Comparison of ENCODE assay signal across 22 cellular contexts in the genomic region with DNA sequence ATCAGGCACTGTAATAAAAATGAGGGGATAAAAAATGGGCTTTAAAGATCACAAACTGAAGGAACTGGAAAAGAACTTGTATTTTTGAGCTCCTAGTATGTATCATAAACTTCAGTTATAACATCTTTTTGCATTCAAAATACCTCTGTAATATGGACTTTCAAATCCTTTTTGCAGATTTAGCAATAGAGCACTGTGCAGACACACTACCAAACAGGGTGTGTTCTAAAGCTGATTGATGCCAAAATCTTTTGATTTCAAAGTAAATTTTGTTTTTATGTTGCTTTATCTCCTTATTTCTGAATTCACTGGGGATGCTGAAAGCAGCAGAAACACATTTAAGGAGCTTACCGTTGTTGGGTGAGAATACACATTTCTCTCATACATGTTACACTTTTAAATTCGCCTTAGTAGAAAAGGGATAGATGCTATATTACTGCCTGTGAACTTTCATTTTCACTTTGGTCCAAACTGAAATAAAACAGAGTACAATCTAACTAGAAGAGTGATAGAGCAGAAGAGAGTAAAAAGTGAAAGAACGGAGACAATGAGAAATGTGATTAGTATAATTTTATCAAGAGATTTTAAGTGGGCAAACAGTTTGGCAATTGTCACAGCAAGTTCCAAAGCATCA.
A peak's percentile ranks its signal among the peaks of the same experiment; 100 is the strongest.
DNase-seq lines count a peak whose midpoint lies in the region; ATAC-seq and TF ChIP-seq lines count a peak whose summit lies in the region.
"Had no signal": no experiment of that assay in that cellular context is flagged by ENCODE, and none has a peak within 500 bp of the region (broad histone marks: within the 10 kb centered on the region; RNA-seq: fewer than 3 reads in every experiment).

No MANE protein-coding gene starts in this region.

- no peak for TF ChIP-seq EP300 in esophagus muscularis mucosa (IDR thresholded peaks at IDR 0.05)

- DNase-seq in A172 (ENCODE audit: low spot score) = peak; percentile 4
- DNase-seq in MM.1S = peak; percentile 39
- DNase-seq in esophagus muscularis mucosa (ENCODE audit: extremely low spot score) = no peak
- DNase-seq in activated CD8-positive, alpha-beta memory T cell treated with anti-CD3 and anti-CD28 coated beads, Interleukin-2, amount 10 ng/mL, durations not matched to agents 7 days and 5 days = no peak
- no peak for DNase-seq in NCI-H226
- DNase-seq in cardiac septum (ENCODE audit: low spot score) = no peak
- DNase-seq: activated CD4-positive, CD25-positive, alpha-beta regulatory T cell treated with anti-CD3 and anti-CD28 coated beads, Interleukin-2, amount 50 U/mL, for 72 hours; CD4-positive, CD25-positive, alpha-beta regulatory T cell; gastrocnemius medialis; NCI-H1436 treated with DMSO at 0.1 percent for 48 hours; NCI-H2171 treated with DMSO at 0.1 percent for 48 hours; stimulated activated CD4-positive, alpha-beta T cell treated with anti-CD3 and anti-CD28 coated beads, Interleukin-4, amount 100 ng/mL, for 24 hours; T1000; uterus had no signal

- no peaks in the 10 kb centered on the region for H3K9me2 ChIP-seq in MM.1S (replicated peaks; ENCODE audit: insufficient read depth, low read length)

- H3K27ac ChIP-seq in MM.1S (ENCODE audit: low read length) (no peak overlapping the region), esophagus muscularis mucosa (replicated peaks in 1 of 4) (no peak overlapping the region)
- H3K27ac ChIP-seq: gastrocnemius medialis, uterus had no signal

- H3K4me1 Mint-ChIP-seq in activated CD8-positive, alpha-beta memory T cell treated with anti-CD3 and anti-CD28 coated beads, Interleukin-2, amount 10 ng/mL, durations not matched to agents 7 days and 5 days = no peaks in the 10 kb centered on the region
- H3K4me1 Mint-ChIP-seq: activated T-helper 17 cell treated with anti-CD3 and anti-CD28 coated beads, Interleukin-2, amount 50 U/mL, for 72 hours; CD4-positive, CD25-positive, alpha-beta regulatory T cell; mesothelial cell of epicardium; nephron had no signal

- no peaks in the 10 kb centered on the region for H3K9me3 ChIP-seq in MM.1S (replicated peaks; ENCODE audit: insufficient read depth, low read length)
- H3K9me3 ChIP-seq in esophagus muscularis mucosa = no peaks in the 10 kb centered on the region
- H3K9me3 ChIP-seq: gastrocnemius medialis, uterus had no signal

- peak overlapping the region; percentile 34 for H2AFZ ChIP-seq in MM.1S (ENCODE audit: low read length)

- H3K27ac Mint-ChIP-seq in activated CD8-positive, alpha-beta memory T cell treated with anti-CD3 and anti-CD28 coated beads, Interleukin-2, amount 10 ng/mL, durations not matched to agents 7 days and 5 days = no peak overlapping the region
- H3K27ac Mint-ChIP-seq: activated T-helper 17 cell treated with anti-CD3 and anti-CD28 coated beads, Interleukin-2, amount 50 U/mL, for 72 hours; brain; CD4-positive, CD25-positive, alpha-beta regulatory T cell; dendritic cell treated with granulocyte-macrophage colony-stimulating factor and Interleukin-4, amounts not matched to agents 40 ng/mL and 50 ng/mL, for 4 days; mesothelial cell of epicardium; nephron had no signal

- no peaks in the 10 kb centered on the region for H3K9me3 Mint-ChIP-seq in activated CD8-positive, alpha-beta memory T cell treated with anti-CD3 and anti-CD28 coated beads, Interleukin-2, amount 10 ng/mL, durations not matched to agents 7 days and 5 days (ENCODE audit: low read depth)
- H3K9me3 Mint-ChIP-seq: brain; dendritic cell treated with granulocyte-macrophage colony-stimulating factor and Interleukin-4, amounts not matched to agents 40 ng/mL and 50 ng/mL, for 4 days; mesothelial cell of epicardium; nephron had no signal

- intact Hi-C loops in esophagus muscularis mucosa (cut with DNase I) = no loop called here
- intact Hi-C loops in cardiac septum (cut with DNase I) = no loop called here

- peak overlapping the region; percentile 40 for H3K4me2 ChIP-seq in MM.1S (ENCODE audit: low read depth, low read length)

- no peak overlapping the region for H3K4me3 Mint-ChIP-seq in activated CD8-positive, alpha-beta memory T cell treated with anti-CD3 and anti-CD28 coated beads, Interleukin-2, amount 10 ng/mL, durations not matched to agents 7 days and 5 days
- H3K4me3 Mint-ChIP-seq: activated T-helper 17 cell treated with anti-CD3 and anti-CD28 coated beads, Interleukin-2, amount 50 U/mL, for 72 hours; brain; CD4-positive, CD25-positive, alpha-beta regulatory T cell; dendritic cell treated with granulocyte-macrophage colony-stimulating factor and Interleukin-4, amounts not matched to agents 40 ng/mL and 50 ng/mL, for 4 days; mesothelial cell of epicardium; nephron had no signal

- H3K36me3 ChIP-seq in MM.1S (replicated peaks; ENCODE audit: insufficient read depth, low read length) (no peaks in the 10 kb centered on the region), esophagus muscularis mucosa (no peaks in the 10 kb centered on the region)
- H3K36me3 ChIP-seq: gastrocnemius medialis, uterus had no signal

- no peaks in the 10 kb centered on the region for H4K20me1 ChIP-seq in MM.1S (ENCODE audit: insufficient read depth, low read length)

- CTCF ChIA-PET in activated CD8-positive, alpha-beta memory T cell treated with anti-CD3 and anti-CD28 coated beads, Interleukin-2, amount 10 ng/mL, durations not matched to agents 7 days and 5 days (lab: Charles Lee) = no interaction called here

- H3K27me3 ChIP-seq in MM.1S (replicated peaks; ENCODE audit: insufficient read depth, low read length) (no peaks in the 10 kb centered on the region), esophagus muscularis mucosa (no peaks in the 10 kb centered on the region)
- H3K27me3 ChIP-seq: gastrocnemius medialis, uterus had no signal

- no peak for TF ChIP-seq POLR2A in esophagus muscularis mucosa (IDR thresholded peaks at IDR 0.05; ENCODE audit: low read depth)

- no peak overlapping the region for H3K9ac ChIP-seq in MM.1S (ENCODE audit: low read length)

- ATAC-seq in GM19035 (IDR thresholded peaks at IDR 0.05; ENCODE audit: unreplicated experiment) (peak; percentile 76), GM19397 (IDR thresholded peaks at IDR 0.05; ENCODE audit: unreplicated experiment) (no peak)
- ATAC-seq in activated CD8-positive, alpha-beta memory T cell treated with anti-CD3 and anti-CD28 coated beads, Interleukin-2, amount 10 ng/mL, durations not matched to agents 7 days and 5 days = no peak
- ATAC-seq: activated T-helper 17 cell treated with anti-CD3 and anti-CD28 coated beads, Interleukin-2, amount 50 U/mL, for 72 hours; gastrocnemius medialis had no signal

- TF ChIP-seq CTCF in MM.1S (IDR thresholded peaks at IDR 0.05; ENCODE audit: low read length) = no peak
- TF ChIP-seq CTCF in esophagus muscularis mucosa (IDR thresholded peaks at IDR 0.05) = no peak

- 71% methylated on average over 3 of the region's 3 CpGs for WGBS in esophagus muscularis mucosa

- peak overlapping the region; percentile 23; the same call in 1 of the 2 replicates for H3K4me3 ChIP-seq in MM.1S (ENCODE audit: low read length)
- peak overlapping the region; percentile 7 to 34 (median 22) for H3K4me3 ChIP-seq in esophagus muscularis mucosa
- H3K4me3 ChIP-seq: gastrocnemius medialis, smooth muscle cell, uterus had no signal

- no peaks in the 10 kb centered on the region for H3K27me3 Mint-ChIP-seq in activated CD8-positive, alpha-beta memory T cell treated with anti-CD3 and anti-CD28 coated beads, Interleukin-2, amount 10 ng/mL, durations not matched to agents 7 days and 5 days
- H3K27me3 Mint-ChIP-seq: activated T-helper 17 cell treated with anti-CD3 and anti-CD28 coated beads, Interleukin-2, amount 50 U/mL, for 72 hours; CD4-positive, CD25-positive, alpha-beta regulatory T cell; dendritic cell treated with granulocyte-macrophage colony-stimulating factor and Interleukin-4, amounts not matched to agents 40 ng/mL and 50 ng/mL, for 4 days had no signal

- H3F3A ChIP-seq in MM.1S (ENCODE audit: insufficient read depth, low read length) = no peaks in the 10 kb centered on the region

- H3K79me2 ChIP-seq in MM.1S (ENCODE audit: low read length) = no peaks in the 10 kb centered on the region

- H3K4me1 ChIP-seq in MM.1S (ENCODE audit: low read length) (no peaks in the 10 kb centered on the region), esophagus muscularis mucosa (peaks cover 0 to 14% (median 10%) of the 10 kb centered on the region in 4 donors)
- H3K4me1 ChIP-seq: gastrocnemius medialis, uterus had no signal

- no peaks in the 10 kb centered on the region for H3K36me3 Mint-ChIP-seq in activated CD8-positive, alpha-beta memory T cell treated with anti-CD3 and anti-CD28 coated beads, Interleukin-2, amount 10 ng/mL, durations not matched to agents 7 days and 5 days
- H3K36me3 Mint-ChIP-seq: brain; CD4-positive, CD25-positive, alpha-beta regulatory T cell; mesothelial cell of epicardium had no signal

Comparison
In these comparisons a context has a peak if more than half of its experiments do, and no peak if none do; other contexts are left out.
1. DNase-seq: peak in A172 (single experiment) and MM.1S (single experiment); none in esophagus muscularis mucosa (single experiment), activated CD8-positive, alpha-beta memory T cell treated with anti-CD3 and anti-CD28 coated beads, Interleukin-2, amount 10 ng/mL, durations not matched to agents 7 days and 5 days (single experiment), NCI-H226 (single experiment) and cardiac septum (single experiment).